ENCODE assay signal across 10 cellular contexts in genomic region chr20:46932439-46932838, GRCh38. TPM values are rescaled to one million over a fixed set of nuclear protein-coding genes. Genes with fewer than 3 reads are reported as not detected.
DNase-seq lines count a peak whose midpoint lies in the region; ATAC-seq and TF ChIP-seq lines count a peak whose summit lies in the region.
"Not testable (repeated sequence)": the region's sequence is repeated elsewhere in the genome, so short reads cannot be mapped to it uniquely, and the experiment has no call there.
"Had no signal": no experiment of that assay in that cellular context is flagged by ENCODE, and none has a peak within 500 bp of the region (broad histone marks: within the 10 kb centered on the region; RNA-seq: fewer than 3 reads in every experiment).

No MANE protein-coding gene starts in this region.

- not testable (repeated sequence) for H4K20me1 ChIP-seq in HCT116 (ENCODE audit: insufficient read depth)

- not testable (repeated sequence) for H3K9me3 ChIP-seq in HCT116 (ENCODE audit: control insufficient read depth in 1 of 2, insufficient read depth in 1 of 2, low read depth in 1 of 2, low read length in 2 of 2); MG63; WERI-Rb-1 (ENCODE audit: severe bottlenecking); skeletal muscle tissue (ENCODE audit: control insufficient read depth in 3 of 3, low read length in 3 of 3)

- H3K4me1 ChIP-seq in HCT116 (ENCODE audit: control insufficient read depth in 1 of 2, insufficient read depth in 2 of 2, low read length in 2 of 2) (peaks cover 0 to 11% of the 10 kb centered on the region in 2 experiments; a peak in 2 of 4 replicates), skeletal muscle tissue (ENCODE audit: control insufficient read depth in 3 of 3, insufficient read depth in 3 of 3, low read length in 3 of 3) (peaks cover 12 to 18% (median 17%) of the 10 kb centered on the region in 3 donors)

- H3K9me2 ChIP-seq in HCT116 (ENCODE audit: insufficient read depth), result not testable (repeated sequence)

- not testable (repeated sequence) for H3K36me3 Mint-ChIP-seq in nephron progenitor cell (ENCODE audit: low read depth)

- H3K4me1 Mint-ChIP-seq in nephron progenitor cell, result peaks cover 35% of the 10 kb centered on the region

- H3K36me3 ChIP-seq in HCT116 (ENCODE audit: control insufficient read depth in 1 of 2, insufficient read depth in 2 of 2, low read length in 2 of 2); MG63; skeletal muscle tissue (ENCODE audit: control insufficient read depth in 3 of 3, insufficient read depth in 3 of 3, low read length in 3 of 3): not testable (repeated sequence)
- peaks cover 19% of the 10 kb centered on the region for H3K36me3 ChIP-seq in WERI-Rb-1

- H3K27ac ChIP-seq in HCT116 (ENCODE audit: low read depth, low read length), result not testable (repeated sequence)
- H3K27ac ChIP-seq in WERI-Rb-1 (peak overlapping the region; percentile 75), cingulate gyrus (ENCODE audit: low read depth, low read length) (peak overlapping the region; percentile 48), skeletal muscle tissue (ENCODE audit: low read depth, low read length) (peak overlapping the region; percentile 54)

- peaks cover 13% of the 10 kb centered on the region for H3K27me3 Mint-ChIP-seq in nephron progenitor cell (ENCODE audit: low read depth, poor library complexity)

- peak overlapping the region; percentile 28 for H3K27ac Mint-ChIP-seq in nephron progenitor cell

- DNase-seq in HCT116 (ENCODE audit: low read depth, low spot score); nephron progenitor cell: not testable (repeated sequence)
- DNase-seq in MG63, result peak; percentile 65
- DNase-seq in WERI-Rb-1, result peak; percentile 26
- DNase-seq in fibroblast of mammary gland (ENCODE audit: low read depth), result peak; percentile 47

- TF ChIP-seq CTCF in HCT116 (IDR thresholded peaks at IDR 0.05 in 2 of 3, conservative IDR thresholded peaks at IDR 0.05 in 1 of 3; ENCODE audit: borderline replicate concordance in 1 of 3, insufficient read depth in 1 of 3, low read depth in 2 of 3, low read length in 2 of 3); WERI-Rb-1 (IDR thresholded peaks at IDR 0.05; ENCODE audit: low read depth, low read length); fibroblast of mammary gland (conservative IDR thresholded peaks at IDR 0.05; ENCODE audit: control insufficient read depth, insufficient read depth, low read depth, low read length); nephron progenitor cell (IDR thresholded peaks at IDR 0.05): not testable (repeated sequence)

- H3K27me3 ChIP-seq in HCT116 (ENCODE audit: insufficient read depth, low read length), result peaks cover 14% of the 10 kb centered on the region; the same call in 1 of the 2 replicates
- H3K27me3 ChIP-seq in MG63; WERI-Rb-1 (ENCODE audit: insufficient read depth, low read depth, severe bottlenecking); skeletal muscle tissue (ENCODE audit: control insufficient read depth in 3 of 3, insufficient read depth in 3 of 3, low read length in 3 of 3): not testable (repeated sequence)

- RAD21 ChIA-PET in HCT116 (lab: Charles Lee; ENCODE audit: low non-redundant PET in 1 of 2, low total read pairs in 2 of 2, uncharacterized antibody in 2 of 2, unreplicated experiment in 2 of 2), result not testable (repeated sequence)

- H3K4me3 ChIP-seq in HCT116 (replicated peaks in 1 of 2; ENCODE audit: low read depth in 1 of 2, low read length in 2 of 2); MG63; WERI-Rb-1 (ENCODE audit: low read depth, low read length); fibroblast of mammary gland (ENCODE audit: control insufficient read depth, low read depth, low read length); skeletal muscle tissue (ENCODE audit: low read length in 3 of 3): not testable (repeated sequence)

- POLR2A ChIA-PET in HCT116 (lab: Charles Lee), result not testable (repeated sequence)

- not testable (repeated sequence) for H3K9me3 Mint-ChIP-seq in nephron progenitor cell

- not testable (repeated sequence) for TF ChIP-seq POLR2A in HCT116 (IDR thresholded peaks at IDR 0.05; ENCODE audit: borderline replicate concordance, extremely low read depth, insufficient read depth, insufficient read length)

- CTCF ChIA-PET in HCT116 (lab: Charles Lee), result not testable (repeated sequence)

- peak overlapping the region; percentile 32; the same call in 1 of the 2 replicates for H3K4me2 ChIP-seq in HCT116 (ENCODE audit: low read length)

- not testable (repeated sequence) for ATAC-seq in HCT116

- H2AFZ ChIP-seq in HCT116 (ENCODE audit: low read depth, low read length, poor library complexity, severe bottlenecking), result not testable (repeated sequence)

- not testable (repeated sequence) for H3K79me2 ChIP-seq in HCT116 (ENCODE audit: insufficient read depth, low read length)

- not testable (repeated sequence) for H3K4me3 Mint-ChIP-seq in nephron progenitor cell

- H3K9ac ChIP-seq in HCT116 (ENCODE audit: low read length), result not testable (repeated sequence)
- H3K9ac ChIP-seq in skeletal muscle tissue (ENCODE audit: low read depth in 1 of 3, low read length in 3 of 3), result peak overlapping the region in 1 of 3 donors; percentile 45

- not testable (repeated sequence) for TF ChIP-seq RAD21 in HCT116 (IDR thresholded peaks at IDR 0.05; ENCODE audit: low read depth)

- intact Hi-C loops in HCT116 (cut with micrococcal nuclease), result not testable (repeated sequence)

- BruUV-seq in HCT116 (replicated peaks; lab: Mats Ljungman, UMichigan), result not testable (repeated sequence)

RNA-seq across cellular contexts. Expression of gene EYA2, which starts 37.8 kb away (rescaled TPM):
- not detected for total RNA-seq in HCT116 (2021; ENCODE audit: unreplicated experiment)
- not detected in 2 replicates for polyA plus RNA-seq in HCT116 (2012)
- total RNA-seq in MG63 (2014; rRNA removed; shearing (Covaris generic); ENCODE audit: low replicate concordance), result 27.0 and 37.0 TPM in 2 replicates
- total RNA-seq in skeletal muscle tissue, result 1.0 TPM
- total RNA-seq: CD4-positive, alpha-beta T cell; CD8-positive, alpha-beta memory T cell; G401 had no signal
- polyA plus RNA-seq: CD8-positive, alpha-beta memory T cell had no signal

Comparison
In these comparisons a context has a peak if more than half of its experiments do, and no peak if none do; other contexts are left out.
1. RNA of gene EYA2, which starts 37.8 kb away (total RNA-seq): 27.0 to 37.0 TPM in MG63; 1.0 TPM in skeletal muscle tissue (single experiment) and not detected in HCT116 (single experiment); every median in the first group is over 10 times any median in the second.